Comparison of ENCODE assay signal across 2 cellular contexts in the genomic region with DNA sequence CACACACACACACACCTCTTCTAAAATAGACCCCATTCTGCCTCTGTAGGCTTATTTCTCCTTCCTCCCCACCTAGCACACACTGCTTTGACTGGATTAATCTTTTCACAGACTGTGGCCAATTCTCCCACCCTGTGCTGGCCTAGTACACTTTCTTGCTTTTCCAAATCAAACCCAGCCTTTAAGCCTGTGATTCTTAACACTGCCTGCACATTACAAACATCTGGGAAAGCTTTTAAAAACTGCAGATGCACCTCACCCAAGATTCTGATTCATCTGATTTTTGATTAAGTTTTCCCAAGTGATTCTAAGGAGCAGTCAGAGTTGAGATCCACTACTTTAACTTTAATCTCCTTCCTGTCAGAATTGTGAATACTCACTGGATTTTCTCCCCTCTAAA.
TF ChIP-seq lines count a peak whose summit lies in the region.

No MANE protein-coding gene starts in this region.

TF ChIP-seq in A549, 52 proteins besides CTCF, POLR2A, EP300 and RAD21 (continued from another document):
- TF ChIP-seq ELK1 (IDR thresholded peaks at IDR 0.05; ENCODE audit: low read depth, low read length) (no peak), FOSB (CRISPR knock-in tag; IDR thresholded peaks at IDR 0.05) (no peak), TFCP2L1 (CRISPR knock-in tag; IDR thresholded peaks at IDR 0.05) (no peak), ZNF302 (CRISPR knock-in tag; IDR thresholded peaks at IDR 0.05) (no peak), MAFK (IDR thresholded peaks at IDR 0.05; ENCODE audit: partially characterized antibody) (no peak), SREBF2 (IDR thresholded peaks at IDR 0.05) (no peak), CBX2 (IDR thresholded peaks at IDR 0.05; ENCODE audit: borderline replicate concordance, low read depth) (no peak), SMC3 (IDR thresholded peaks at IDR 0.05) (no peak), JUN (IDR thresholded peaks at IDR 0.05) (no peak), FOSL2 (IDR thresholded peaks at IDR 0.05) (no peak), FOSL2 (CRISPR knock-in tag; IDR thresholded peaks at IDR 0.05) (no peak), RCOR1 (IDR thresholded peaks at IDR 0.05; ENCODE audit: low read depth, low read length) (no peak)
- TF ChIP-seq, protein P1, sequence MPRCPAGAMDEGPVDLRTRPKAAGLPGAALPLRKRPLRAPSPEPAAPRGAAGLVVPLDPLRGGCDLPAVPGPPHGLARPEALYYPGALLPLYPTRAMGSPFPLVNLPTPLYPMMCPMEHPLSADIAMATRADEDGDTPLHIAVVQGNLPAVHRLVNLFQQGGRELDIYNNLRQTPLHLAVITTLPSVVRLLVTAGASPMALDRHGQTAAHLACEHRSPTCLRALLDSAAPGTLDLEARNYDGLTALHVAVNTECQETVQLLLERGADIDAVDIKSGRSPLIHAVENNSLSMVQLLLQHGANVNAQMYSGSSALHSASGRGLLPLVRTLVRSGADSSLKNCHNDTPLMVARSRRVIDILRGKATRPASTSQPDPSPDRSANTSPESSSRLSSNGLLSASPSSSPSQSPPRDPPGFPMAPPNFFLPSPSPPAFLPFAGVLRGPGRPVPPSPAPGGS (IDR thresholded peaks at IDR 0.05): no peak

TF ChIP-seq in WTC11, 78 proteins besides CTCF, POLR2A, EP300 and RAD21 (continued from another document):
- no peak for TF ChIP-seq PRRX2 (CRISPR knock-in tag; IDR thresholded peaks at IDR 0.05)
- no peak for TF ChIP-seq CDX4 (CRISPR knock-in tag; IDR thresholded peaks at IDR 0.05; ENCODE audit: borderline replicate concordance)
- no peak for TF ChIP-seq ZNF416 (CRISPR knock-in tag; IDR thresholded peaks at IDR 0.05)
- TF ChIP-seq AFF4 (CRISPR knock-in tag; IDR thresholded peaks at IDR 0.05; ENCODE audit: borderline replicate concordance): no peak
- TF ChIP-seq, protein P2, sequence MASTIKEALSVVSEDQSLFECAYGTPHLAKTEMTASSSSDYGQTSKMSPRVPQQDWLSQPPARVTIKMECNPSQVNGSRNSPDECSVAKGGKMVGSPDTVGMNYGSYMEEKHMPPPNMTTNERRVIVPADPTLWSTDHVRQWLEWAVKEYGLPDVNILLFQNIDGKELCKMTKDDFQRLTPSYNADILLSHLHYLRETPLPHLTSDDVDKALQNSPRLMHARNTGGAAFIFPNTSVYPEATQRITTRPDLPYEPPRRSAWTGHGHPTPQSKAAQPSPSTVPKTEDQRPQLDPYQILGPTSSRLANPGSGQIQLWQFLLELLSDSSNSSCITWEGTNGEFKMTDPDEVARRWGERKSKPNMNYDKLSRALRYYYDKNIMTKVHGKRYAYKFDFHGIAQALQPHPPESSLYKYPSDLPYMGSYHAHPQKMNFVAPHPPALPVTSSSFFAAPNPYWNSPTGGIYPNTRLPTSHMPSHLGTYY (CRISPR knock-in tag; IDR thresholded peaks at IDR 0.05): no peak
- TF ChIP-seq ZNF423 (CRISPR knock-in tag; IDR thresholded peaks at IDR 0.05): no peak
- no peak for TF ChIP-seq NFE2L1 (CRISPR knock-in tag; IDR thresholded peaks at IDR 0.05)
- TF ChIP-seq, protein P3, sequence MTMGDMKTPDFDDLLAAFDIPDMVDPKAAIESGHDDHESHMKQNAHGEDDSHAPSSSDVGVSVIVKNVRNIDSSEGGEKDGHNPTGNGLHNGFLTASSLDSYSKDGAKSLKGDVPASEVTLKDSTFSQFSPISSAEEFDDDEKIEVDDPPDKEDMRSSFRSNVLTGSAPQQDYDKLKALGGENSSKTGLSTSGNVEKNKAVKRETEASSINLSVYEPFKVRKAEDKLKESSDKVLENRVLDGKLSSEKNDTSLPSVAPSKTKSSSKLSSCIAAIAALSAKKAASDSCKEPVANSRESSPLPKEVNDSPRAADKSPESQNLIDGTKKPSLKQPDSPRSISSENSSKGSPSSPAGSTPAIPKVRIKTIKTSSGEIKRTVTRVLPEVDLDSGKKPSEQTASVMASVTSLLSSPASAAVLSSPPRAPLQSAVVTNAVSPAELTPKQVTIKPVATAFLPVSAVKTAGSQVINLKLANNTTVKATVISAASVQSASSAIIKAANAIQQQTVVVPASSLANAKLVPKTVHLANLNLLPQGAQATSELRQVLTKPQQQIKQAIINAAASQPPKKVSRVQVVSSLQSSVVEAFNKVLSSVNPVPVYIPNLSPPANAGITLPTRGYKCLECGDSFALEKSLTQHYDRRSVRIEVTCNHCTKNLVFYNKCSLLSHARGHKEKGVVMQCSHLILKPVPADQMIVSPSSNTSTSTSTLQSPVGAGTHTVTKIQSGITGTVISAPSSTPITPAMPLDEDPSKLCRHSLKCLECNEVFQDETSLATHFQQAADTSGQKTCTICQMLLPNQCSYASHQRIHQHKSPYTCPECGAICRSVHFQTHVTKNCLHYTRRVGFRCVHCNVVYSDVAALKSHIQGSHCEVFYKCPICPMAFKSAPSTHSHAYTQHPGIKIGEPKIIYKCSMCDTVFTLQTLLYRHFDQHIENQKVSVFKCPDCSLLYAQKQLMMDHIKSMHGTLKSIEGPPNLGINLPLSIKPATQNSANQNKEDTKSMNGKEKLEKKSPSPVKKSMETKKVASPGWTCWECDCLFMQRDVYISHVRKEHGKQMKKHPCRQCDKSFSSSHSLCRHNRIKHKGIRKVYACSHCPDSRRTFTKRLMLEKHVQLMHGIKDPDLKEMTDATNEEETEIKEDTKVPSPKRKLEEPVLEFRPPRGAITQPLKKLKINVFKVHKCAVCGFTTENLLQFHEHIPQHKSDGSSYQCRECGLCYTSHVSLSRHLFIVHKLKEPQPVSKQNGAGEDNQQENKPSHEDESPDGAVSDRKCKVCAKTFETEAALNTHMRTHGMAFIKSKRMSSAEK (CRISPR knock-in tag; IDR thresholded peaks at IDR 0.05; ENCODE audit: borderline replicate concordance): no peak
- TF ChIP-seq FOXJ3 (CRISPR knock-in tag; IDR thresholded peaks at IDR 0.05; ENCODE audit: borderline replicate concordance): no peak
- TF ChIP-seq NFATC4 (CRISPR knock-in tag; IDR thresholded peaks at IDR 0.05): no peak
TF ChIP-seq in WTC11: peak in this region for 0.
